ENCODE assay signal across 8 cellular contexts in the genomic region with DNA sequence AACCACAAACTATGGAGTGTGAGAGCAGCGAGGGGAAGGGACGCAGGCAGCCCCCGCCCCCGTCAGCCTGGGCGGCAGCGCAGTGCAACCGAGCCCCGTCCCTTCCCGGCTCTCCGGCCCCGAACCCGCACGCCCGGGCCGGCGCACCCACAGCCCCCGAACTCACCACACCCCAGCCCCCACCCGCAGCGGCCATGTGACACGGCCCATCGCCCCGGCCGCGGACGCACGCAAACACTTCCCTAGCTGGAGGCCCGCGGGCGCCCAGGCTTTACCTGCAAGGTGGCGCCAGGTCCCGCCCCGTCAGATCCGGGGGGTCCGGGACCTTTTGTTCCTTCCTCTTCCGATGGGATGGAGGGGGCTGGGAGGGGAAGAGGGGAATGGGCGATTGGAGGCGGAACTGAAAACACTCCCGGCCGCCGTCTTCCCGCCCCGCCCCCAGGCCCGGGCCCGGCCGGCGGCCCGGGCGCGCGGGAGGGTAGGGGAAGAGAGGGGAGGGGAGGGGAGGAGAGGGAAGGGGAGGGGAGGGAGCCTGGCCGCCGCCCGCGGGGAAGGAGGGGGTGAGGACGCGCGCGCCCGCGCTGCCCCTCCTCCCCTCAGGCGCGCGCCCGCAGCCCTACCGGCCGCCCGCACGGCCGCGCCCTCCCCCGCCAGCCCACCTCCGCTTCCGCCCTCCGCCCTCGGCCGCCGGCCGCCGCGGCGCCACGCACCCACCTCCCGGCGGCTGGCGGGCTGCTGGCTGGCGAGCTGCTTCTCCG. TPM values are rescaled to one million over a fixed set of nuclear protein-coding genes. Genes with fewer than 3 reads are reported as not detected.
DNase-seq lines count a peak whose midpoint lies in the region; ATAC-seq and TF ChIP-seq lines count a peak whose summit lies in the region.

A gene (minus strand): TSS at position 574 of the 758 bp plus-strand sequence. CDS start 33,903 bp downstream, outside the sequence.

- H3K9me3 Mint-ChIP-seq in T-helper 2 cell treated with Interferon-gamma antibody and Interleukin-4, amounts not matched to agents 5 μg/mL and 100 μg/mL, for 36 hours = no peaks in the 10 kb centered on the region

- peak within 1 kb of the TSS; percentile 96 to 98 for H3K27ac ChIP-seq in ascending aorta
- peak within 1 kb of the TSS; percentile 99 for H3K27ac ChIP-seq in hepatocyte

- H3K9me3 ChIP-seq in ascending aorta (no peaks in the 10 kb centered on the region), hepatocyte (ENCODE audit: low read depth) (no peaks in the 10 kb centered on the region)

- peak; percentile 36 for ATAC-seq in HG02588 (IDR thresholded peaks at IDR 0.05; ENCODE audit: unreplicated experiment)

- H3K4me3 ChIP-seq in GM12864 (ENCODE audit: low read depth, low read length) = peak within 1 kb of the TSS; percentile 90
- H3K4me3 ChIP-seq in ascending aorta = peak within 1 kb of the TSS; percentile 97 to 98
- peak within 1 kb of the TSS; percentile 63 for H3K4me3 ChIP-seq in hepatocyte
- peak within 1 kb of the TSS; percentile 83 for H3K4me3 ChIP-seq in retinal pigment epithelial cell (ENCODE audit: low read length)

- peaks cover 4 to 18% of the 10 kb centered on the region in 2 donors for H3K4me1 ChIP-seq in ascending aorta
- H3K4me1 ChIP-seq in hepatocyte (ENCODE audit: insufficient read depth) = peaks cover 25% of the 10 kb centered on the region

- intact Hi-C loops in ascending aorta (cut with DNase I) = loop anchor here (1.0 to 10.0 kb wide), 10 partner anchors 23 to 1885 kb away; a partner anchor contains a TSS

- H3K27me3 Mint-ChIP-seq in T-helper 2 cell treated with Interferon-gamma antibody and Interleukin-4, amounts not matched to agents 5 μg/mL and 100 μg/mL, for 36 hours (ENCODE audit: low read depth) = no peaks in the 10 kb centered on the region

- H3K36me3 Mint-ChIP-seq in T-helper 2 cell treated with Interferon-gamma antibody and Interleukin-4, amounts not matched to agents 5 μg/mL and 100 μg/mL, for 36 hours (ENCODE audit: low read depth) = peaks cover 16% of the 10 kb centered on the region

- peak within 1 kb of the TSS; percentile 95 for H3K4me3 Mint-ChIP-seq in T-helper 2 cell treated with Interferon-gamma antibody and Interleukin-4, amounts not matched to agents 5 μg/mL and 100 μg/mL, for 36 hours

- TF ChIP-seq CTCF in GM12864 (IDR thresholded peaks at IDR 0.05; ENCODE audit: low read depth, low read length, missing control alignments) = no peak
- no peak for TF ChIP-seq CTCF in ascending aorta (IDR thresholded peaks at IDR 0.05)
- TF ChIP-seq CTCF in hepatocyte (IDR thresholded peaks at IDR 0.05; ENCODE audit: poor library complexity) = no peak
- TF ChIP-seq CTCF in retinal pigment epithelial cell (conservative IDR thresholded peaks at IDR 0.05; ENCODE audit: low read depth, low read length) = no peak

- peak; percentile 42 for DNase-seq in GM12864 (ENCODE audit: low read depth)
- peak; percentile 77 for DNase-seq in NCI-H1092 (lab: John Stamatoyannopoulos, UW)
- DNase-seq in T-helper 2 cell treated with Interferon-gamma antibody and Interleukin-4, amounts not matched to agents 5 μg/mL and 100 μg/mL, for 36 hours (ENCODE audit: low spot score) = peak; percentile 81
- DNase-seq in ascending aorta (ENCODE audit: low spot score in 2 of 2) = peak; percentile 47 to 89
- DNase-seq in hepatocyte (ENCODE audit: low spot score) = peak; percentile 93
- DNase-seq in retinal pigment epithelial cell (ENCODE audit: low read depth) = no peak
- DNase-seq in HPDE6-E6E7 (ENCODE audit: extremely low spot score) = no peak

- H3K4me1 Mint-ChIP-seq in T-helper 2 cell treated with Interferon-gamma antibody and Interleukin-4, amounts not matched to agents 5 μg/mL and 100 μg/mL, for 36 hours (ENCODE audit: low read depth) = peaks cover 46% of the 10 kb centered on the region

- H4K20me1 ChIP-seq in hepatocyte (ENCODE audit: insufficient read depth, poor library complexity, severe bottlenecking) = peaks cover 44% of the 10 kb centered on the region

- H3K4me2 ChIP-seq in hepatocyte = peak within 1 kb of the TSS; percentile 77

- peaks cover 44% of the 10 kb centered on the region for H3K79me2 ChIP-seq in hepatocyte

- no peaks in the 10 kb centered on the region for H3K9me2 ChIP-seq in hepatocyte (replicated peaks; ENCODE audit: insufficient read depth)

- H3K36me3 ChIP-seq in ascending aorta = no peaks in the 10 kb centered on the region
- no peaks in the 10 kb centered on the region for H3K36me3 ChIP-seq in hepatocyte (replicated peaks; ENCODE audit: insufficient read depth, low read depth)

- peak within 1 kb of the TSS; percentile 96 for H3K27ac Mint-ChIP-seq in T-helper 2 cell treated with Interferon-gamma antibody and Interleukin-4, amounts not matched to agents 5 μg/mL and 100 μg/mL, for 36 hours

- H3K27me3 ChIP-seq in ascending aorta (no peaks in the 10 kb centered on the region), hepatocyte (no peaks in the 10 kb centered on the region)

- WGBS in hepatocyte (ENCODE audit: low lambda C conversion rate, missing lambda C conversion rate) = 2% methylated on average over 28 of the region's 87 CpGs

- H2AFZ ChIP-seq in hepatocyte = peak within 1 kb of the TSS; percentile 66

RNA-seq across cellular contexts. Expression of the gene that starts here (rescaled TPM):
- total RNA-seq in ascending aorta = 14.0 TPM
- 93.3 and 108 TPM in 2 replicates for total RNA-seq in hepatocyte
- polyA plus RNA-seq in hepatocyte = 46.0 and 58.5 TPM in 2 replicates

Comparison
In these comparisons a context has a peak if more than half of its experiments do, and no peak if none do; other contexts are left out.
1. DNase-seq: peak in GM12864 (single experiment), NCI-H1092 (single experiment), T-helper 2 cell treated with Interferon-gamma antibody and Interleukin-4, amounts not matched to agents 5 μg/mL and 100 μg/mL, for 36 hours (single experiment), ascending aorta (2 of 2) and hepatocyte (single experiment); none in retinal pigment epithelial cell (single experiment) and HPDE6-E6E7 (single experiment).
2. Peak in every context shown above with its lines, with median percentiles within 50 percentile points of each other: H3K4me3 ChIP-seq.